ENCODE assay signal across 8 cellular contexts in the genomic region with DNA sequence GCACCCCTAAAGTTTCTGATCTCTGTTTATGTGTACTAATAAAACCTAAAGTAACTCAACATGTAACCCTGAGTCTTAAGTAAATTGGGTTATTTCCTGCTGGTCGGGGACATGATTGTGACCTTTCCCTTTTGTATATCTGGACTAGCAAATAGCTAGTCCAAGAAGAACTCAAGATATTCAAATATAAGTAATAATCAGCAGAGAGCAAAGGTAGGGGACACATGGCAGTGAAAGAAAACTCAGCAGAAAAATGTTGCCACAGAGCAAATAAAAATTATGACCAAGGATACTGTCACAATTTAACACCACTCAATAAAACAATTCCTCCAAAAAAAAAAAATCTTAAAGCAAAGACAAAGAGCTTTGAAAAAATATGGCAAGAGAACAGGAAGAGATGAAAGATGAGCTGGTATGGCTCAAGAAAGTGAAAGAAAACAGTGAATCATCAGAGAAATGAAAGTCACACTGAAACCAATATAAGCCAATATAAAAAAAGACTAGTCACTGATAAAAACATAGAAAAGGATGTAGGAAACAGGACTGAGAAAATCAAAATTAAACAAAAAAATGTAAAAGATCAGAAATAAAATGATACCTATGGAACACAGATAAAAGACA. TPM values are rescaled to one million over a fixed set of nuclear protein-coding genes. Genes with fewer than 3 reads are reported as not detected.
DNase-seq lines count a peak whose midpoint lies in the region; ATAC-seq, FAIRE-seq and TF ChIP-seq lines count a peak whose summit lies in the region.

No MANE protein-coding gene starts in this region.

- DNase-seq in activated naive CD8-positive, alpha-beta T cell treated with anti-CD3 and anti-CD28 coated beads for 36 hours, result no peak
- DNase-seq in lower lobe of right lung (no peak), left lung (no peak)
- DNase-seq in activated CD4-positive, alpha-beta T cell treated with anti-CD3 and anti-CD28 coated beads for 1 hour, result no peak

- H3K9me3 ChIP-seq in lower lobe of right lung, result no peaks in the 10 kb centered on the region
- no peaks in the 10 kb centered on the region for H3K9me3 ChIP-seq in left lung

- ATAC-seq in GM18909 (IDR thresholded peaks at IDR 0.05; ENCODE audit: poor library complexity, unreplicated experiment) (peak; percentile 88), HG03060 (IDR thresholded peaks at IDR 0.05; ENCODE audit: low read depth, unreplicated experiment) (peak; percentile 68), lower lobe of right lung (no peak), left lung (no peak)

- no peaks in the 10 kb centered on the region for H3K9me3 Mint-ChIP-seq in activated naive CD8-positive, alpha-beta T cell treated with anti-CD3 and anti-CD28 coated beads for 36 hours
- H3K9me3 Mint-ChIP-seq in stimulated activated naive CD8-positive, alpha-beta T cell treated with anti-CD3 and anti-CD28 coated beads, Interleukin-15, Interleukin-2, amounts not matched to agents 100 ng/mL and 50 ng/mL, for 24 hours, result no peaks in the 10 kb centered on the region

- peak overlapping the region; percentile 60 for H3K4me3 Mint-ChIP-seq in activated naive CD8-positive, alpha-beta T cell treated with anti-CD3 and anti-CD28 coated beads for 36 hours
- peak overlapping the region; percentile 11 for H3K4me3 Mint-ChIP-seq in stimulated activated naive CD8-positive, alpha-beta T cell treated with anti-CD3 and anti-CD28 coated beads, Interleukin-15, Interleukin-2, amounts not matched to agents 100 ng/mL and 50 ng/mL, for 24 hours

- no peaks in the 10 kb centered on the region for H3K27me3 ChIP-seq in lower lobe of right lung (ENCODE audit: low read depth)
- H3K27me3 ChIP-seq in left lung, result no peaks in the 10 kb centered on the region

- H3K4me1 ChIP-seq in lower lobe of right lung, result no peaks in the 10 kb centered on the region
- H3K4me1 ChIP-seq in left lung, result no peaks in the 10 kb centered on the region

- H3K4me3 ChIP-seq in lower lobe of right lung (no peak overlapping the region), left lung (no peak overlapping the region)

- peak; percentile 54 for FAIRE-seq in A204.1 (lab: Jason Lieb, UNC)

- no peak overlapping the region for H3K27ac ChIP-seq in lower lobe of right lung
- no peak overlapping the region for H3K27ac ChIP-seq in left lung

- H3K36me3 ChIP-seq in lower lobe of right lung (peaks cover 47% of the 10 kb centered on the region), left lung (peaks cover 0 to 24% of the 10 kb centered on the region in 2 donors)

- intact Hi-C loops in lower lobe of right lung (cut with DNase I), result no loop called here
- intact Hi-C loops in left lung (cut with DNase I), result no loop called here

- H3K27ac Mint-ChIP-seq in activated naive CD8-positive, alpha-beta T cell treated with anti-CD3 and anti-CD28 coated beads for 36 hours, result peak overlapping the region; percentile 86
- peak overlapping the region; percentile 78 for H3K27ac Mint-ChIP-seq in stimulated activated naive CD8-positive, alpha-beta T cell treated with anti-CD3 and anti-CD28 coated beads, Interleukin-15, Interleukin-2, amounts not matched to agents 100 ng/mL and 50 ng/mL, for 24 hours

- H3K27me3 Mint-ChIP-seq in activated naive CD8-positive, alpha-beta T cell treated with anti-CD3 and anti-CD28 coated beads for 36 hours, result no peaks in the 10 kb centered on the region
- no peaks in the 10 kb centered on the region for H3K27me3 Mint-ChIP-seq in stimulated activated naive CD8-positive, alpha-beta T cell treated with anti-CD3 and anti-CD28 coated beads, Interleukin-15, Interleukin-2, amounts not matched to agents 100 ng/mL and 50 ng/mL, for 24 hours

- peaks cover 24% of the 10 kb centered on the region for H3K36me3 Mint-ChIP-seq in activated naive CD8-positive, alpha-beta T cell treated with anti-CD3 and anti-CD28 coated beads for 36 hours
- H3K36me3 Mint-ChIP-seq in stimulated activated naive CD8-positive, alpha-beta T cell treated with anti-CD3 and anti-CD28 coated beads, Interleukin-15, Interleukin-2, amounts not matched to agents 100 ng/mL and 50 ng/mL, for 24 hours (ENCODE audit: low read depth), result peaks cover 50% of the 10 kb centered on the region

- peaks cover 20% of the 10 kb centered on the region for H3K4me1 Mint-ChIP-seq in activated naive CD8-positive, alpha-beta T cell treated with anti-CD3 and anti-CD28 coated beads for 36 hours
- peaks cover 21% of the 10 kb centered on the region for H3K4me1 Mint-ChIP-seq in stimulated activated naive CD8-positive, alpha-beta T cell treated with anti-CD3 and anti-CD28 coated beads, Interleukin-15, Interleukin-2, amounts not matched to agents 100 ng/mL and 50 ng/mL, for 24 hours (ENCODE audit: low read depth)

- TF ChIP-seq CTCF in lower lobe of right lung (IDR thresholded peaks at IDR 0.05) (no peak), left lung (IDR thresholded peaks at IDR 0.05) (no peak)

RNA-seq across cellular contexts. Expression of gene HLTF, which starts 43.5 kb away (rescaled TPM):
- total RNA-seq in activated naive CD8-positive, alpha-beta T cell treated with anti-CD3 and anti-CD28 coated beads for 36 hours, result 10 to 100 TPM; 19.8 to 20.8 TPM
- total RNA-seq in lower lobe of right lung (18.5 TPM), left lung (10 to 100 TPM; 27.5 to 32.9 TPM)

RNA-seq across cellular contexts. Expression of gene GYG1, which starts 51.5 kb away (rescaled TPM):
- 10 to 100 TPM; 20.2 to 20.6 TPM for total RNA-seq in activated naive CD8-positive, alpha-beta T cell treated with anti-CD3 and anti-CD28 coated beads for 36 hours
- 51.3 TPM for total RNA-seq in lower lobe of right lung
- total RNA-seq in left lung, result 10 to 100 TPM; 43.9 to 67.9 TPM

Comparison
In these comparisons a context has a peak if more than half of its experiments do, and no peak if none do; other contexts are left out.
1. ATAC-seq: peak in GM18909 (single experiment) and HG03060 (single experiment); none in lower lobe of right lung (0 of 2) and left lung (single experiment).